ENCODE assay signal across 26 cellular contexts in the genomic region with DNA sequence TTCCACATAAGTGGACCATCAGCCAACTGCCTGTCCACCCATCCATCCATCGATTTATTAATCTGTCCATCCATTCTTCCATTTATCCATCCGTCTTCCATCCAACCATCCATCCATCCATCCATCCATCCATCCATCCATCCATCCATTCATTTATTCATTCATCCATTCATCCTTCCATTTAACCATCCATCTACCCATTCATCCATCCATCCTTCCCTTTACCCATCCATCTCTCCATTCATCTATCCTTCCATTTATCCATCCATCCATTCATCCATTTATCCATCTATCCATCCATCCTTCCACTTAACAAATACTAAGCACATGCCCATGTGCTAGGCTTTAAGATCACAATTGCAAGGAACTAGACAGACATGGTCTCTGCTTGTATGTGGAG. TPM values are rescaled to one million over a fixed set of nuclear protein-coding genes. Genes with fewer than 3 reads are reported as not detected.
DNase-seq lines count a peak whose midpoint lies in the region; ATAC-seq, FAIRE-seq and TF ChIP-seq lines count a peak whose summit lies in the region.
"Had no signal": no experiment of that assay in that cellular context is flagged by ENCODE, and none has a peak within 500 bp of the region (broad histone marks: within the 10 kb centered on the region; RNA-seq: fewer than 3 reads in every experiment).

No MANE protein-coding gene starts in this region.

- H3K27ac ChIP-seq in HEK293 (ENCODE audit: extremely low read depth, low read depth, low read length) (no peak overlapping the region), neuronal stem cell (replicated peaks; ENCODE audit: low read length) (no peak overlapping the region)
- H3K27ac ChIP-seq: BLaER1 had no signal

- H2BK5ac ChIP-seq in neuronal stem cell (ENCODE audit: low read length): no peak overlapping the region

- peaks cover 0 to 34% (median 9%) of the 10 kb centered on the region in 3 experiments for H3K27me3 ChIP-seq in neuronal stem cell (ENCODE audit: control insufficient read depth in 3 of 3, insufficient read depth in 3 of 3, low read depth in 1 of 3, low read length in 3 of 3)

- peaks cover 2% of the 10 kb centered on the region for H3K79me1 ChIP-seq in neuronal stem cell (ENCODE audit: low read depth, low read length)

- CTCF ChIA-PET in HEK293 (lab: Yijun Ruan, JAX): no interaction called here

- WGBS in neuronal stem cell (ENCODE audit: extremely low coverage in 2 of 2, insufficient read length in 2 of 2, insufficient replicate concordance in 1 of 2), 2 donors: 100% methylated on average over 1 of the region's 2 CpGs; no CpG with 5 or more reads in 1 of the 2 donors

- no peak for ATAC-seq in HG03354 (IDR thresholded peaks at IDR 0.05; ENCODE audit: poor library complexity, severe bottlenecking, unreplicated experiment)
- ATAC-seq: GM12878 had no signal

- H3K4me1 ChIP-seq in HEK293 (ENCODE audit: control insufficient read depth, insufficient read depth, low read length) (0 out of 2 replicates have a peak, but pooled peaks cover 2% of the 10 kb centered on the region), neuronal stem cell (ENCODE audit: control insufficient read depth in 2 of 2, insufficient read depth in 1 of 2, low read depth in 1 of 2, low read length in 2 of 2) (no peaks in the 10 kb centered on the region)
- H3K4me1 ChIP-seq: BE2C had no signal

- TF ChIP-seq CTCF in HEK293 (tag by site-specific recombination; IDR thresholded peaks at IDR 0.05): no peak

- no peak overlapping the region for H2BK120ac ChIP-seq in neuronal stem cell (ENCODE audit: low read depth, low read length)

- H3K18ac ChIP-seq in neuronal stem cell (ENCODE audit: low read length): no peak overlapping the region

- H2AFZ ChIP-seq in neuronal stem cell (ENCODE audit: low read length): no peak overlapping the region

- H3K9me3 ChIP-seq in HEK293 (ENCODE audit: control insufficient read depth, insufficient read depth, low read depth, low read length) (no peaks in the 10 kb centered on the region), neuronal stem cell (replicated peaks in 1 of 2; ENCODE audit: control insufficient read depth in 2 of 2, insufficient read depth in 1 of 2, low read depth in 1 of 2, low read length in 2 of 2) (no peaks in the 10 kb centered on the region)
- H3K9me3 ChIP-seq: BE2C, BLaER1 had no signal

- H4K8ac ChIP-seq in neuronal stem cell (ENCODE audit: low read depth, low read length): no peak overlapping the region

- H3K9ac ChIP-seq in neuronal stem cell (ENCODE audit: low read depth, low read length, poor library complexity): peak overlapping the region; percentile 34
- H3K9ac ChIP-seq: BLaER1 had no signal

- no peak overlapping the region for H3K4ac ChIP-seq in neuronal stem cell (ENCODE audit: low read length)

- H4K91ac ChIP-seq in neuronal stem cell (ENCODE audit: low read depth, low read length, poor library complexity): no peak overlapping the region

- no peak overlapping the region for H2BK15ac ChIP-seq in neuronal stem cell (ENCODE audit: low read length)

- H3K4me3 ChIP-seq in HEK293 (ENCODE audit: low read depth, low read length) (no peak overlapping the region), neuronal stem cell (ENCODE audit: low read length in 2 of 2) (no peak overlapping the region)
- H3K4me3 ChIP-seq: BLaER1, GM12878 had no signal

- H2BK12ac ChIP-seq in neuronal stem cell (ENCODE audit: low read length): no peak overlapping the region

- H3K4me2 ChIP-seq in neuronal stem cell (ENCODE audit: insufficient read depth, low read length, poor library complexity, severe bottlenecking): no peak overlapping the region
- H3K4me2 ChIP-seq: BLaER1 had no signal

- no peak for DNase-seq in HTR-8/SVneo (ENCODE audit: insufficient read length, low spot score)
- DNase-seq in neuronal stem cell (ENCODE audit: low spot score): no peak
- no peak for DNase-seq in NCI-H1930 (lab: John Stamatoyannopoulos, UW)
- DNase-seq: 8988T; ACHN; BE2C; C1 segment of cervical spinal cord; CD4-positive, alpha-beta memory T cell; CD4-positive, CD25-positive, alpha-beta regulatory T cell; CD8-positive, alpha-beta memory T cell; COR-L47; DMS 273 treated with DMSO at 0.1 percent for 48 hours; DMS153; DMS53; DMS79; DND-41; EL; GDM1 had no signal

- FAIRE-seq in HTR-8/SVneo (lab: Jason Lieb, UNC): peak; percentile 67
- FAIRE-seq: A204.1, GM12878, GM12892, GM18507 had no signal

- no peak overlapping the region for H3K23ac ChIP-seq in neuronal stem cell (ENCODE audit: low read depth, low read length, poor library complexity)

- POLR2A ChIA-PET in HEK293 (lab: Yijun Ruan, JAX): no interaction called here

- no peak overlapping the region for H3K14ac ChIP-seq in neuronal stem cell (ENCODE audit: low read length)

- H2AK5ac ChIP-seq in neuronal stem cell (ENCODE audit: low read depth, low read length): no peak overlapping the region

- H3K36me3 ChIP-seq in HEK293 (ENCODE audit: control insufficient read depth in 2 of 2, insufficient read depth in 1 of 2, low read length in 2 of 2) (no peaks in the 10 kb centered on the region; a peak in 1 of 3 replicates), neuronal stem cell (replicated peaks in 1 of 2; ENCODE audit: control insufficient read depth in 2 of 2, insufficient read depth in 2 of 2, low read length in 2 of 2) (no peaks in the 10 kb centered on the region)
- H3K36me3 ChIP-seq: BE2C, BLaER1 had no signal

TF ChIP-seq in HEK293, 187 proteins besides CTCF, POLR2A, EP300 and RAD21:
- no peak for TF ChIP-seq ZXDB (tag by site-specific recombination; IDR thresholded peaks at IDR 0.05)
- TF ChIP-seq ZNF366 (tag by site-specific recombination; conservative IDR thresholded peaks at IDR 0.05): peak; percentile 99
- TF ChIP-seq ZBTB17 (tag by site-specific recombination; IDR thresholded peaks at IDR 0.05): 0 out of 2 replicates have a peak, but pooled peaks have one; percentile 40
TF ChIP-seq in HEK293: peak in this region for 2.

RNA-seq across cellular contexts. Expression of a gene that starts 6.8 kb away (rescaled TPM):
- 0.10 TPM for polyA plus RNA-seq in neuronal stem cell (2013, experiment 1 of 2)
- 0.04 TPM for polyA plus RNA-seq in neuronal stem cell (2013, experiment 2 of 2)
- polyA plus RNA-seq: CD14-positive monocyte; CD4-positive, alpha-beta memory T cell; CD4-positive, CD25-positive, alpha-beta regulatory T cell; CD8-positive, alpha-beta memory T cell had no signal
